In genomic region chr10:79446451-79447020, GRCh38 we compare ENCODE assay signal across 8 cellular contexts. TPM values are rescaled to one million over a fixed set of nuclear protein-coding genes. Genes with fewer than 3 reads are reported as not detected.
DNase-seq lines count a peak whose midpoint lies in the region; ATAC-seq, FAIRE-seq and TF ChIP-seq lines count a peak whose summit lies in the region.

No MANE protein-coding gene starts in this region.

- no peak overlapping the region for H3K14ac ChIP-seq in H1 (ENCODE audit: insufficient read length)

- H3K4ac ChIP-seq in H1 (replicated peaks; ENCODE audit: insufficient read length, low read depth, low read length) = no peak overlapping the region

- H2AFZ ChIP-seq in H1 (ENCODE audit: low read length) = no peak overlapping the region

- no peak overlapping the region for H2BK20ac ChIP-seq in H1 (ENCODE audit: low read length)

- H3K27me3 ChIP-seq in HAP-1 (ENCODE audit: low read depth) = no peaks in the 10 kb centered on the region
- H3K27me3 ChIP-seq in H1 (replicated peaks in 1 of 4; ENCODE audit: control insufficient read depth in 3 of 4, extremely low read depth in 1 of 4, insufficient read depth in 3 of 4, low read length in 3 of 4) = peaks cover 0 to 44% (median 30%) of the 10 kb centered on the region in 4 experiments; a peak in 6 of 7 replicates
- no peaks in the 10 kb centered on the region for H3K27me3 ChIP-seq in muscle layer of colon (ENCODE audit: control insufficient read depth in 1 of 2, insufficient read depth in 2 of 2, low read length in 2 of 2)
- no peaks in the 10 kb centered on the region for H3K27me3 ChIP-seq in vagina

- no peak overlapping the region for H4K91ac ChIP-seq in H1 (replicated peaks; ENCODE audit: insufficient read length, low read length)

- FAIRE-seq in H1 (lab: Jason Lieb, UNC) = no peak

- peak overlapping the region; percentile 28; the same call in 1 of the 2 replicates for H3K27ac ChIP-seq in VCaP
- H3K27ac ChIP-seq in H1 (ENCODE audit: low read depth, low read length) = no peak overlapping the region
- peak overlapping the region; percentile 85 for H3K27ac ChIP-seq in muscle layer of colon (ENCODE audit: low read depth, low read length)
- peak overlapping the region; percentile 80 for H3K27ac ChIP-seq in vagina

- CTCF ChIA-PET in H1 (lab: Charles Lee; ENCODE audit: partially characterized antibody) = interaction anchor here (0.6 to 3.3 kb wide), 7 partner anchors 10 to 56 kb away, joined by 3 to 14 read pairs (median 4); no protein-coding TSS in a partner anchor

- in situ Hi-C loops in HAP-1 (cut with MboI; ENCODE audit: low sequenced_read_pairs) = no loop called here

- POLR2A ChIA-PET in H1 (lab: Charles Lee; ENCODE audit: partially characterized antibody) = interaction anchor here (0.6 kb wide), 2 partner anchors 13 to 1993 kb away, joined by 3 to 4 read pairs; no protein-coding TSS in a partner anchor

- peaks cover 2 to 3% of the 10 kb centered on the region in 2 experiments for H4K20me1 ChIP-seq in H1 (replicated peaks in 1 of 2; ENCODE audit: control insufficient read depth in 1 of 2, insufficient read depth in 2 of 2, low read length in 2 of 2)

- H4K8ac ChIP-seq in H1 (ENCODE audit: extremely low read depth, insufficient read depth, low read length) = no peak overlapping the region

- TF ChIP-seq RAD21 in H1 (IDR thresholded peaks at IDR 0.05 in 1 of 2, conservative IDR thresholded peaks at IDR 0.05 in 1 of 2; ENCODE audit: low read depth in 2 of 2, low read length in 2 of 2) = no peak

- TF ChIP-seq POLR2A in H1 (IDR thresholded peaks at IDR 0.05; ENCODE audit: control extremely low read depth in 1 of 2, low read depth in 2 of 2, low read length in 2 of 2) (no peak), vagina (IDR thresholded peaks at IDR 0.05) (no peak)

- no peak overlapping the region for H2BK120ac ChIP-seq in H1 (replicated peaks; ENCODE audit: low read depth, low read length)

- H3K36me3 ChIP-seq in HAP-1 (replicated peaks) = no peaks in the 10 kb centered on the region
- no peaks in the 10 kb centered on the region for H3K36me3 ChIP-seq in H1 (ENCODE audit: control insufficient read depth in 2 of 4, insufficient read depth in 4 of 4, low read length in 3 of 4)
- peaks cover 12% of the 10 kb centered on the region for H3K36me3 ChIP-seq in muscle layer of colon (ENCODE audit: insufficient read depth, low read length)
- no peaks in the 10 kb centered on the region for H3K36me3 ChIP-seq in vagina

- 14% methylated on average over 22 of the region's 35 CpGs; no CpG with 5 or more reads in 1 of the 2 experiments for WGBS in H1 (ENCODE audit: extremely low coverage in 1 of 2, insufficient coverage in 1 of 2, insufficient read length in 1 of 2, insufficient replicate concordance in 2 of 2, low coverage in 1 of 2, low lambda C conversion rate in 2 of 2, missing lambda C conversion rate in 1 of 2), 2 experiments

- ATAC-seq in HG02623 (IDR thresholded peaks at IDR 0.05; ENCODE audit: unreplicated experiment) (no peak), GM21528 (IDR thresholded peaks at IDR 0.05; ENCODE audit: low FRiP score, unreplicated experiment) (no peak)

- H2BK15ac ChIP-seq in H1 (ENCODE audit: low read length) = 0 out of 2 replicates have a peak overlapping the region, but pooled peaks have one; percentile 81

- no peak for TF ChIP-seq EP300 in H1 (IDR thresholded peaks at IDR 0.05; ENCODE audit: borderline replicate concordance in 1 of 2, low read depth in 2 of 2, low read length in 2 of 2)

- H3K4me2 ChIP-seq in H1 (ENCODE audit: insufficient read depth in 1 of 2, low read depth in 2 of 2, low read length in 2 of 2) = peak overlapping the region; percentile 83 to 94

- no peaks in the 10 kb centered on the region for H3K9me3 ChIP-seq in HAP-1
- no peaks in the 10 kb centered on the region for H3K9me3 ChIP-seq in H1 (ENCODE audit: insufficient read depth in 2 of 2, low read depth in 1 of 2, low read length in 1 of 2)
- H3K9me3 ChIP-seq in muscle layer of colon (ENCODE audit: low read length) = no peaks in the 10 kb centered on the region
- H3K9me3 ChIP-seq in vagina = no peaks in the 10 kb centered on the region

- peak; percentile 8 to 79 for DNase-seq in HAP-1 (ENCODE audit: low spot score in 2 of 2)
- DNase-seq in H1 (ENCODE audit: low read depth in 1 of 2, low spot score in 2 of 2) = peak in 1 of 2 experiments; percentile 74
- peak in 1 of 2 donors; percentile 92 for DNase-seq in vagina (ENCODE audit: extremely low spot score in 2 of 2)
- DNase-seq in NCI-H2029 treated with DMSO at 0.1 percent for 48 hours (lab: John Stamatoyannopoulos, UW) = no peak

- H4K5ac ChIP-seq in H1 (ENCODE audit: insufficient read length, low read depth, low read length) = no peak overlapping the region

- no peak overlapping the region for H2BK5ac ChIP-seq in H1 (ENCODE audit: low read depth, low read length)

- peaks cover 12% of the 10 kb centered on the region for H3K4me1 ChIP-seq in HAP-1
- peaks cover 6 to 21% (median 10%) of the 10 kb centered on the region in 4 experiments; a peak in 5 of 7 replicates for H3K4me1 ChIP-seq in H1 (replicated peaks in 1 of 4; ENCODE audit: control insufficient read depth in 3 of 4, insufficient read depth in 4 of 4, low read length in 3 of 4)
- peaks cover 27% of the 10 kb centered on the region for H3K4me1 ChIP-seq in muscle layer of colon (ENCODE audit: insufficient read depth, low read length)
- peaks cover 41% of the 10 kb centered on the region for H3K4me1 ChIP-seq in vagina

- TF ChIP-seq CTCF in VCaP (conservative IDR thresholded peaks at IDR 0.05) (no peak), H1 (IDR thresholded peaks at IDR 0.05; ENCODE audit: control extremely low read depth in 1 of 3, insufficient read depth in 1 of 3, low read depth in 1 of 3, low read length in 3 of 3) (no peak), vagina (IDR thresholded peaks at IDR 0.05) (no peak)

- no peaks in the 10 kb centered on the region for H3K79me1 ChIP-seq in H1 (ENCODE audit: low read depth, low read length)

- no peak overlapping the region for H3K23ac ChIP-seq in H1 (ENCODE audit: insufficient read length)

- peak overlapping the region; percentile 32 for H3K4me3 ChIP-seq in HAP-1
- peak overlapping the region; percentile 43 to 68 (median 50) for H3K4me3 ChIP-seq in H1 (ENCODE audit: extremely low read depth in 1 of 4, insufficient read depth in 2 of 4, low read depth in 3 of 4, low read length in 4 of 4)
- H3K4me3 ChIP-seq in muscle layer of colon (ENCODE audit: low read depth in 1 of 2, low read length in 2 of 2) = peak overlapping the region; percentile 43 to 60
- H3K4me3 ChIP-seq in vagina = peak overlapping the region; percentile 85 to 86

- H3K79me2 ChIP-seq in H1 (ENCODE audit: control insufficient read depth in 1 of 2, insufficient read depth in 2 of 2, low read length in 2 of 2) = no peaks in the 10 kb centered on the region

- H3K23me2 ChIP-seq in H1 (ENCODE audit: low read depth, low read length) = peaks cover 20% of the 10 kb centered on the region

- H3K56ac ChIP-seq in H1 (replicated peaks; ENCODE audit: insufficient read length, low read depth, low read length) = no peak overlapping the region

- no peak overlapping the region for H2AK5ac ChIP-seq in H1 (ENCODE audit: low read depth, low read length)

- H3K9ac ChIP-seq in H1 (replicated peaks in 1 of 4; ENCODE audit: extremely low read depth in 1 of 4, low read depth in 3 of 4, low read length in 3 of 4) = peak overlapping the region in 1 of 4 experiments; percentile 52; a peak in 1 of 7 replicates
- peak overlapping the region; percentile 61 for H3K9ac ChIP-seq in muscle layer of colon (ENCODE audit: low read length)

- H3K18ac ChIP-seq in H1 (ENCODE audit: extremely low read depth, low read length) = peak overlapping the region; percentile 83; the same call in 1 of the 2 replicates

- intact Hi-C loops in vagina (cut with DNase I) = no loop called here

- H2BK12ac ChIP-seq in H1 (ENCODE audit: low read depth, low read length) = peak overlapping the region; percentile 27; the same call in 1 of the 2 replicates

TF ChIP-seq in H1, 55 proteins besides CTCF, POLR2A, EP300 and RAD21:
- TF ChIP-seq KDM4A (IDR thresholded peaks at IDR 0.05; ENCODE audit: low read depth, low read length, severe bottlenecking) (peak; percentile 29), SP4 (IDR thresholded peaks at IDR 0.05; ENCODE audit: low read length) (no peak)

RNA-seq across cellular contexts. Expression of gene ZCCHC24, which starts 1.1 kb away (rescaled TPM):
- 6.2 and 6.9 TPM in 2 replicates for total RNA-seq in H1 (2021; fragmentation: NEBNext Ultra II Directional; extraction: Animal tissue kit (Norgen Biotek cat#: 25700))
- 3.9 and 5.8 TPM in 2 replicates for polyA plus RNA-seq in H1 (2011; rRNA removed)
- 4.1 TPM for polyA plus RNA-seq in H1 (2011; cell fraction: cytosol; rRNA removed)
- polyA plus RNA-seq in H1 (2011; cell fraction: nucleus; rRNA removed) = 4.5 TPM
- 3.1 to 4.4 TPM (median 4.3 TPM) in 4 replicates for polyA plus RNA-seq in H1 (2012, experiment 1 of 2)
- polyA plus RNA-seq in H1 (2012, experiment 2 of 2) = 3.8 TPM
- polyA plus RNA-seq in H1 (2013, experiment 1 of 2) = 3.6 TPM
- polyA plus RNA-seq in H1 (2013, experiment 2 of 2) = 3.8 TPM
- 3.4 and 3.7 TPM in 2 replicates for polyA minus RNA-seq in H1 (2011; rRNA and poly(A)+ RNA removed)
- 4.0 TPM for polyA minus RNA-seq in H1 (2011; cell fraction: cytosol; rRNA and poly(A)+ RNA removed)
- polyA minus RNA-seq in H1 (2011; cell fraction: nucleus; rRNA and poly(A)+ RNA removed) = 3.2 TPM
- 57.0 TPM for total RNA-seq in vagina

Comparison
In these comparisons a context has a peak if more than half of its experiments do, and no peak if none do; other contexts are left out.
1. H3K4me3 ChIP-seq: peak in every context shown above with its lines; median percentile 86 in vagina; 52 in muscle layer of colon; 50 in H1; 32 in HAP-1.